Comparison of ENCODE assay signal across 1 cellular context in the genomic region with DNA sequence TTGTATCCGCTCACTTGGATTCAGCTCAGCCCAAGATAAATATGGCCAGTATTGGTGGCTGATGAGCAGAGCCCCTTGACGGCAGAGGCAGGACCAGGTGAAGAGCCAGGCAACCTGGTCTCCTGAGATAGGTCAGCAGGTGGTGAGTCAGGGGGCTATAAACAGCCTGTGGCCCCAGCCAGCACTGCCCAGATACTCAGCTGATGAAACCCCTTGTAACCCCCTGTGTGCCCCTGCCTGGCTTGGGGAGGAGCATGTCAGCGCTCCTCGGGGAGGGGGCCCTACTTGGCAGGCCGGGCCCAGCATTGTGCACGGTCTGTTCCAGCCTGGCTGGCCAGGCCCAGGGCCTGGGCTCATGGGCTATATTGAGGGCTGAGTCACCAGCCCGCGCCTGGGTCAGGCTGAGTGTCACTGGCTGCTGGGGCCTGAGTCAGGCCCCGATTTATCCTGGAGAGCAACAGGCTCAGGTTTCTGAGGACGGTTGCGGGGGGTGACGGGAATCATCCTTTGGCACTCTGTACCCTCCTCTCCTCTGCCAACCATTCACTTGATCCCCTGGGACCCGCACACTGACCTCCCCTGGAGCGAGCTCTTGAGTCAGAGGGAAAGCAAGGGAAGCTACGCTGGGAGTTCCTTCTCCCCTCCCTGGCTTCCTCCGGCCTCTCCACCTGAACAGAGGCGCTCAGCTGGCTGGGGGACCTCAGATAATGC.
TF ChIP-seq lines count a peak whose summit lies in the region.

No MANE protein-coding gene starts in this region.

TF ChIP-seq in GM23338, 12 proteins besides CTCF, POLR2A, EP300 and RAD21 (continued from another document):
- TF ChIP-seq, protein P1, sequence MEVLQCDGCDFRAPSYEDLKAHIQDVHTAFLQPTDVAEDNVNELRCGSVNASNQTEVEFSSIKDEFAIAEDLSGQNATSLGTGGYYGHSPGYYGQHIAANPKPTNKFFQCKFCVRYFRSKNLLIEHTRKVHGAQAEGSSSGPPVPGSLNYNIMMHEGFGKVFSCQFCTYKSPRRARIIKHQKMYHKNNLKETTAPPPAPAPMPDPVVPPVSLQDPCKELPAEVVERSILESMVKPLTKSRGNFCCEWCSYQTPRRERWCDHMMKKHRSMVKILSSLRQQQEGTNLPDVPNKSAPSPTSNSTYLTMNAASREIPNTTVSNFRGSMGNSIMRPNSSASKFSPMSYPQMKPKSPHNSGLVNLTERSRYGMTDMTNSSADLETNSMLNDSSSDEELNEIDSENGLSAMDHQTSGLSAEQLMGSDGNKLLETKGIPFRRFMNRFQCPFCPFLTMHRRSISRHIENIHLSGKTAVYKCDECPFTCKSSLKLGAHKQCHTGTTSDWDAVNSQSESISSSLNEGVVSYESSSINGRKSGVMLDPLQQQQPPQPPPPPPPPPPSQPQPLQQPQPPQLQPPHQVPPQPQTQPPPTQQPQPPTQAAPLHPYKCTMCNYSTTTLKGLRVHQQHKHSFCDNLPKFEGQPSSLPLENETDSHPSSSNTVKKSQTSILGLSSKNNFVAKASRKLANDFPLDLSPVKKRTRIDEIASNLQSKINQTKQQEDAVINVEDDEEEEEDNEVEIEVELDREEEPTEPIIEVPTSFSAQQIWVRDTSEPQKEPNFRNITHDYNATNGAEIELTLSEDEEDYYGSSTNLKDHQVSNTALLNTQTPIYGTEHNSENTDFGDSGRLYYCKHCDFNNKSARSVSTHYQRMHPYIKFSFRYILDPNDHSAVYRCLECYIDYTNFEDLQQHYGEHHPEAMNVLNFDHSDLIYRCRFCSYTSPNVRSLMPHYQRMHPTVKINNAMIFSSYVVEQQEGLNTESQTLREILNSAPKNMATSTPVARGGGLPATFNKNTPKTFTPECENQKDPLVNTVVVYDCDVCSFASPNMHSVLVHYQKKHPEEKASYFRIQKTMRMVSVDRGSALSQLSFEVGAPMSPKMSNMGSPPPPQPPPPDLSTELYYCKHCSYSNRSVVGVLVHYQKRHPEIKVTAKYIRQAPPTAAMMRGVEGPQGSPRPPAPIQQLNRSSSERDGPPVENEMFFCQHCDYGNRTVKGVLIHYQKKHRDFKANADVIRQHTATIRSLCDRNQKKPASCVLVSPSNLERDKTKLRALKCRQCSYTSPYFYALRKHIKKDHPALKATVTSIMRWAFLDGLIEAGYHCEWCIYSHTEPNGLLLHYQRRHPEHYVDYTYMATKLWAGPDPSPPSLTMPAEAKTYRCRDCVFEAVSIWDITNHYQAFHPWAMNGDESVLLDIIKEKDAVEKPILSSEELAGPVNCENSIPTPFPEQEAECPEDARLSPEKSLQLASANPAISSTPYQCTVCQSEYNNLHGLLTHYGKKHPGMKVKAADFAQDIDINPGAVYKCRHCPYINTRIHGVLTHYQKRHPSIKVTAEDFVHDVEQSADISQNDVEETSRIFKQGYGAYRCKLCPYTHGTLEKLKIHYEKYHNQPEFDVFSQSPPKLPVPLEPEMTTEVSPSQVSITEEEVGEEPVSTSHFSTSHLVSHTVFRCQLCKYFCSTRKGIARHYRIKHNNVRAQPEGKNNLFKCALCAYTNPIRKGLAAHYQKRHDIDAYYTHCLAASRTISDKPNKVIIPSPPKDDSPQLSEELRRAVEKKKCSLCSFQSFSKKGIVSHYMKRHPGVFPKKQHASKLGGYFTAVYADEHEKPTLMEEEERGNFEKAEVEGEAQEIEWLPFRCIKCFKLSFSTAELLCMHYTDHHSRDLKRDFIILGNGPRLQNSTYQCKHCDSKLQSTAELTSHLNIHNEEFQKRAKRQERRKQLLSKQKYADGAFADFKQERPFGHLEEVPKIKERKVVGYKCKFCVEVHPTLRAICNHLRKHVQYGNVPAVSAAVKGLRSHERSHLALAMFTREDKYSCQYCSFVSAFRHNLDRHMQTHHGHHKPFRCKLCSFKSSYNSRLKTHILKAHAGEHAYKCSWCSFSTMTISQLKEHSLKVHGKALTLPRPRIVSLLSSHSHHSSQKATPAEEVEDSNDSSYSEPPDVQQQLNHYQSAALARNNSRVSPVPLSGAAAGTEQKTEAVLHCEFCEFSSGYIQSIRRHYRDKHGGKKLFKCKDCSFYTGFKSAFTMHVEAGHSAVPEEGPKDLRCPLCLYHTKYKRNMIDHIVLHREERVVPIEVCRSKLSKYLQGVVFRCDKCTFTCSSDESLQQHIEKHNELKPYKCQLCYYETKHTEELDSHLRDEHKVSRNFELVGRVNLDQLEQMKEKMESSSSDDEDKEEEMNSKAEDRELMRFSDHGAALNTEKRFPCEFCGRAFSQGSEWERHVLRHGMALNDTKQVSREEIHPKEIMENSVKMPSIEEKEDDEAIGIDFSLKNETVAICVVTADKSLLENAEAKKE (CRISPR knock-in tag; IDR thresholded peaks at IDR 0.05): no peak
- TF ChIP-seq, protein P2, sequence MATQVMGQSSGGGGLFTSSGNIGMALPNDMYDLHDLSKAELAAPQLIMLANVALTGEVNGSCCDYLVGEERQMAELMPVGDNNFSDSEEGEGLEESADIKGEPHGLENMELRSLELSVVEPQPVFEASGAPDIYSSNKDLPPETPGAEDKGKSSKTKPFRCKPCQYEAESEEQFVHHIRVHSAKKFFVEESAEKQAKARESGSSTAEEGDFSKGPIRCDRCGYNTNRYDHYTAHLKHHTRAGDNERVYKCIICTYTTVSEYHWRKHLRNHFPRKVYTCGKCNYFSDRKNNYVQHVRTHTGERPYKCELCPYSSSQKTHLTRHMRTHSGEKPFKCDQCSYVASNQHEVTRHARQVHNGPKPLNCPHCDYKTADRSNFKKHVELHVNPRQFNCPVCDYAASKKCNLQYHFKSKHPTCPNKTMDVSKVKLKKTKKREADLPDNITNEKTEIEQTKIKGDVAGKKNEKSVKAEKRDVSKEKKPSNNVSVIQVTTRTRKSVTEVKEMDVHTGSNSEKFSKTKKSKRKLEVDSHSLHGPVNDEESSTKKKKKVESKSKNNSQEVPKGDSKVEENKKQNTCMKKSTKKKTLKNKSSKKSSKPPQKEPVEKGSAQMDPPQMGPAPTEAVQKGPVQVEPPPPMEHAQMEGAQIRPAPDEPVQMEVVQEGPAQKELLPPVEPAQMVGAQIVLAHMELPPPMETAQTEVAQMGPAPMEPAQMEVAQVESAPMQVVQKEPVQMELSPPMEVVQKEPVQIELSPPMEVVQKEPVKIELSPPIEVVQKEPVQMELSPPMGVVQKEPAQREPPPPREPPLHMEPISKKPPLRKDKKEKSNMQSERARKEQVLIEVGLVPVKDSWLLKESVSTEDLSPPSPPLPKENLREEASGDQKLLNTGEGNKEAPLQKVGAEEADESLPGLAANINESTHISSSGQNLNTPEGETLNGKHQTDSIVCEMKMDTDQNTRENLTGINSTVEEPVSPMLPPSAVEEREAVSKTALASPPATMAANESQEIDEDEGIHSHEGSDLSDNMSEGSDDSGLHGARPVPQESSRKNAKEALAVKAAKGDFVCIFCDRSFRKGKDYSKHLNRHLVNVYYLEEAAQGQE (IDR thresholded peaks at IDR 0.05; ENCODE audit: unreplicated experiment): no peak
- TF ChIP-seq POLR2AphosphoS5 (IDR thresholded peaks at IDR 0.05; ENCODE audit: low read depth): no peak
TF ChIP-seq in GM23338: peak in this region for 0.
